ENCODE assay signal across 7 cellular contexts in the genomic region with DNA sequence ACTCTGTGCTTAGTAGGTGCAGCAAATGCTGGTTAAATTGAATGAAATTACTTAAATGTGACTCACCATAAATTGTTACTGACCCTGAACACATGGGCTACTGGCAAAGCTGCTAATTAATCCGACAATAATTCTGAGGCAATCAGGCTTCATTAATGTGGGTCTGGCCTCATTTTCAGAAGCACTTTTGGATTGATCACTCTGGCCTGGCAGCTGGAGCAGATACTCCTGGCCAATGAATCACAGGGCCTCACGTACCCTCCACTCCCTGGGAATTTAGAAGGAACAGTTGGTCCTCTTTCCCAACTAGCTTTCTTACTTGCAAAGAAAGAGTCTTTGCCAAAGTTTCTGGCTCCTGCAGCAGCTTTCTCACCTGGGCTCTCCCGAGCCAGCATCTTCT.
"Had no signal": no experiment of that assay in that cellular context is flagged by ENCODE, and none has a peak within 500 bp of the region (broad histone marks: within the 10 kb centered on the region; RNA-seq: fewer than 3 reads in every experiment).

No MANE protein-coding gene starts in this region.

- H3K9ac ChIP-seq: GM23248 had no signal

- H3K4me3 ChIP-seq: GM23248 had no signal

- H3K27ac ChIP-seq: GM23248 had no signal

- FAIRE-seq: H54, HepG2 had no signal

- H2AFZ ChIP-seq: GM23248 had no signal

- DNase-seq: GM23248, GOT3, H9, HCEC 1CT, KBM-7 had no signal

- ATAC-seq: HepG2 had no signal
